In the genomic region with DNA sequence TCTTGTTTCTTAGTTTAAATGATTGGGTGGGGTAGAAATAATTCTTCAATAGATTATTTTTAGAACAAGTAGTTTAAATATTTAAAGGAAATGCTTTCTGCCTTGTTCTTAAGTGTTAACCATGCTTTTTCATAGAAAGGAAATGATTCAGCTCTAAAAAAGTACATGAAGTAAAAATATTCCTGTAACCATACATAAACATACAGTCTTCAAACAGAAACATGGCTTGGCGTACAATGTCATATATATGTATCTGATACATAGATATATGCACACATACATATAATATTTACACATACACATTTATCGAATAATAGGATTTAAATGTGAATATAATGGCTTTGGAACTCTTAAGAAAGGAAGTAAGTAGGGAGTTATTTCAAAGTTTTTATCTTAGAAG, we compare ENCODE assay signal across 15 cellular contexts.
"Had no signal": no experiment of that assay in that cellular context is flagged by ENCODE, and none has a peak within 500 bp of the region (broad histone marks: within the 10 kb centered on the region; RNA-seq: fewer than 3 reads in every experiment).

No MANE protein-coding gene starts in this region.

- H3K27ac ChIP-seq: brain microvascular endothelial cell, lower lobe of right lung, pancreas, VCaP had no signal

- H3K36me3 Mint-ChIP-seq: activated CD8-positive, alpha-beta memory T cell treated with anti-CD3 and anti-CD28 coated beads, Interleukin-2, amount 10 ng/mL, durations not matched to agents 7 days and 5 days; activated naive CD4-positive, alpha-beta T cell treated with anti-CD3 and anti-CD28 coated beads, Interleukin-2, amount 50 U/mL, for 24 hours; mesothelial cell of epicardium; stimulated activated effector memory CD8-positive, alpha-beta T cell treated with anti-CD3 and anti-CD28 coated beads, Interleukin-12 subunit alpha, Interleukin-12 subunit beta, amount 100 ng/mL, for 72 hours had no signal

- H3K4me1 ChIP-seq: lower lobe of right lung, pancreas, thyroid gland, uterus had no signal

- H3K4me3 Mint-ChIP-seq: activated CD8-positive, alpha-beta memory T cell treated with anti-CD3 and anti-CD28 coated beads, Interleukin-2, amount 10 ng/mL, durations not matched to agents 7 days and 5 days; activated naive CD4-positive, alpha-beta T cell treated with anti-CD3 and anti-CD28 coated beads, Interleukin-2, amount 50 U/mL, for 24 hours; mesothelial cell of epicardium; neural crest cell; stimulated activated effector memory CD8-positive, alpha-beta T cell treated with anti-CD3 and anti-CD28 coated beads, Interleukin-12 subunit alpha, Interleukin-12 subunit beta, amount 100 ng/mL, for 72 hours had no signal

- H3K4me1 Mint-ChIP-seq: activated CD8-positive, alpha-beta memory T cell treated with anti-CD3 and anti-CD28 coated beads, Interleukin-2, amount 10 ng/mL, durations not matched to agents 7 days and 5 days; activated naive CD4-positive, alpha-beta T cell treated with anti-CD3 and anti-CD28 coated beads, Interleukin-2, amount 50 U/mL, for 24 hours; mesothelial cell of epicardium; neural crest cell; stimulated activated effector memory CD8-positive, alpha-beta T cell treated with anti-CD3 and anti-CD28 coated beads, Interleukin-12 subunit alpha, Interleukin-12 subunit beta, amount 100 ng/mL, for 72 hours had no signal

- H3K4me3 ChIP-seq: lower lobe of right lung, pancreas, thyroid gland, uterus had no signal

- H3K36me3 ChIP-seq: brain microvascular endothelial cell, lower lobe of right lung, pancreas, thyroid gland, uterus had no signal

- H3K27me3 ChIP-seq: brain microvascular endothelial cell, pancreas, thyroid gland, uterus had no signal

- H3K9me3 Mint-ChIP-seq: activated naive CD4-positive, alpha-beta T cell treated with anti-CD3 and anti-CD28 coated beads, Interleukin-2, amount 50 U/mL, for 24 hours had no signal

- H3K9me3 ChIP-seq: lower lobe of right lung, pancreas, thyroid gland, uterus had no signal

- DNase-seq: activated CD4-positive, alpha-beta T cell treated with anti-CD3 and anti-CD28 coated beads, Interleukin-2, amount 50 U/mL, for 48 hours; activated CD8-positive, alpha-beta memory T cell treated with anti-CD3 and anti-CD28 coated beads, Interleukin-2, amount 10 ng/mL, durations not matched to agents 7 days and 5 days; activated effector memory CD4-positive, alpha-beta T cell treated with anti-CD3 and anti-CD28 coated beads, Interleukin-2, amount 50 U/mL, for 16 hours; activated T-cell treated with anti-CD3 and anti-CD28 coated beads, Interleukin-2, amount 50 U/mL, for 1 hour; brain microvascular endothelial cell; effector memory CD4-positive, alpha-beta T cell; lower lobe of right lung; pancreas; thyroid gland; uterus had no signal

- H3K27ac Mint-ChIP-seq: activated CD8-positive, alpha-beta memory T cell treated with anti-CD3 and anti-CD28 coated beads, Interleukin-2, amount 10 ng/mL, durations not matched to agents 7 days and 5 days; activated naive CD4-positive, alpha-beta T cell treated with anti-CD3 and anti-CD28 coated beads, Interleukin-2, amount 50 U/mL, for 24 hours; mesothelial cell of epicardium; stimulated activated effector memory CD8-positive, alpha-beta T cell treated with anti-CD3 and anti-CD28 coated beads, Interleukin-12 subunit alpha, Interleukin-12 subunit beta, amount 100 ng/mL, for 72 hours had no signal
